27 cellular contexts compared by ENCODE assay signal in the genomic region with DNA sequence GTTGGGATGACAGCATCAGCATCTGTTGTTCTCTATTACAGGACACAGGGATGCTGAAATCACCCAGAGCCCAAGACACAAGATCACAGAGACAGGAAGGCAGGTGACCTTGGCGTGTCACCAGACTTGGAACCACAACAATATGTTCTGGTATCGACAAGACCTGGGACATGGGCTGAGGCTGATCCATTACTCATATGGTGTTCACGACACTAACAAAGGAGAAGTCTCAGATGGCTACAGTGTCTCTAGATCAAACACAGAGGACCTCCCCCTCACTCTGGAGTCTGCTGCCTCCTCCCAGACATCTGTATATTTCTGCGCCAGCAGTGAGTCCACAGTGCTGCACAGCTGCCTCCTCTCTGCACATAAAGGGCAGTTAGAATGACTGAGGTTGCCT.
"Had no signal": no experiment of that assay in that cellular context is flagged by ENCODE, and none has a peak within 500 bp of the region (broad histone marks: within the 10 kb centered on the region; RNA-seq: fewer than 3 reads in every experiment).

No MANE protein-coding gene starts in this region.

- H3K27me3 ChIP-seq: esophagus squamous epithelium, ovary, sigmoid colon, transverse colon, upper lobe of right lung, uterus had no signal

- H3K36me3 ChIP-seq: esophagus squamous epithelium, lower lobe of right lung, ovary, sigmoid colon, suprapubic skin, transverse colon, upper lobe of right lung, uterus had no signal

- H3K4me1 ChIP-seq: esophagus squamous epithelium, lower lobe of right lung, psoas muscle, sigmoid colon, suprapubic skin, transverse colon, upper lobe of right lung, uterus had no signal

- DNase-seq: cortex of kidney; effector memory CD8-positive, alpha-beta T cell; erythroblast; esophagus squamous epithelium; foreskin melanocyte; hypothalamus; immature natural killer cell; islet precursor cell; kidney glomerular epithelial cell; left ventricle myocardium superior; lower lobe of right lung; nephron progenitor cell; occipital lobe; ovary; posterior cingulate gyrus; psoas muscle; right cardiac atrium; sigmoid colon; stimulated activated CD4-positive, alpha-beta T cell treated with anti-CD3 and anti-CD28 coated beads, Interleukin-2, amount 100 ng/mL, for 24 hours; stimulated activated CD4-positive, alpha-beta T cell treated with anti-CD3 and anti-CD28 coated beads, Interleukin-4, amount 100 ng/mL, for 24 hours; stimulated activated naive CD4-positive, alpha-beta T cell treated with Interleukin-2 at 50 U/mL for 16 hours; transverse colon; upper lobe of right lung; uterus had no signal

- H3K4me3 ChIP-seq: esophagus squamous epithelium, lower lobe of right lung, ovary, psoas muscle, sigmoid colon, suprapubic skin, transverse colon, upper lobe of right lung, uterus had no signal

- H3K36me3 Mint-ChIP-seq: immature natural killer cell; stimulated activated effector memory CD8-positive, alpha-beta T cell treated with anti-CD3 and anti-CD28 coated beads, Interleukin-12 subunit alpha, Interleukin-12 subunit beta, amount 100 ng/mL, for 72 hours had no signal

- ATAC-seq: effector memory CD8-positive, alpha-beta T cell; left ventricle myocardium superior; lower lobe of right lung; psoas muscle; right cardiac atrium; stimulated activated effector memory CD8-positive, alpha-beta T cell treated with anti-CD3 and anti-CD28 coated beads, Interleukin-12 subunit alpha, Interleukin-12 subunit beta, amount 100 ng/mL, for 72 hours; upper lobe of right lung had no signal

- H3K9me3 Mint-ChIP-seq: effector memory CD8-positive, alpha-beta T cell; immature natural killer cell; nephron progenitor cell; stimulated activated effector memory CD8-positive, alpha-beta T cell treated with anti-CD3 and anti-CD28 coated beads, Interleukin-12 subunit alpha, Interleukin-12 subunit beta, amount 100 ng/mL, for 72 hours had no signal

- H3K4me3 Mint-ChIP-seq: effector memory CD8-positive, alpha-beta T cell; immature natural killer cell; nephron progenitor cell; stimulated activated effector memory CD8-positive, alpha-beta T cell treated with anti-CD3 and anti-CD28 coated beads, Interleukin-12 subunit alpha, Interleukin-12 subunit beta, amount 100 ng/mL, for 72 hours had no signal

- H3K27ac ChIP-seq: esophagus squamous epithelium, lower lobe of right lung, ovary, psoas muscle, sigmoid colon, suprapubic skin, transverse colon, upper lobe of right lung, uterus had no signal

- H3K27ac Mint-ChIP-seq: effector memory CD8-positive, alpha-beta T cell; immature natural killer cell; nephron progenitor cell; stimulated activated effector memory CD8-positive, alpha-beta T cell treated with anti-CD3 and anti-CD28 coated beads, Interleukin-12 subunit alpha, Interleukin-12 subunit beta, amount 100 ng/mL, for 72 hours had no signal

- H3K4me1 Mint-ChIP-seq: immature natural killer cell; nephron progenitor cell; stimulated activated effector memory CD8-positive, alpha-beta T cell treated with anti-CD3 and anti-CD28 coated beads, Interleukin-12 subunit alpha, Interleukin-12 subunit beta, amount 100 ng/mL, for 72 hours had no signal

- FAIRE-seq: endometrium had no signal

- H3K9me3 ChIP-seq: esophagus squamous epithelium, lower lobe of right lung, ovary, psoas muscle, sigmoid colon, suprapubic skin, transverse colon, upper lobe of right lung, uterus had no signal
